Comparison of ENCODE assay signal across 1 cellular context in the genomic region with DNA sequence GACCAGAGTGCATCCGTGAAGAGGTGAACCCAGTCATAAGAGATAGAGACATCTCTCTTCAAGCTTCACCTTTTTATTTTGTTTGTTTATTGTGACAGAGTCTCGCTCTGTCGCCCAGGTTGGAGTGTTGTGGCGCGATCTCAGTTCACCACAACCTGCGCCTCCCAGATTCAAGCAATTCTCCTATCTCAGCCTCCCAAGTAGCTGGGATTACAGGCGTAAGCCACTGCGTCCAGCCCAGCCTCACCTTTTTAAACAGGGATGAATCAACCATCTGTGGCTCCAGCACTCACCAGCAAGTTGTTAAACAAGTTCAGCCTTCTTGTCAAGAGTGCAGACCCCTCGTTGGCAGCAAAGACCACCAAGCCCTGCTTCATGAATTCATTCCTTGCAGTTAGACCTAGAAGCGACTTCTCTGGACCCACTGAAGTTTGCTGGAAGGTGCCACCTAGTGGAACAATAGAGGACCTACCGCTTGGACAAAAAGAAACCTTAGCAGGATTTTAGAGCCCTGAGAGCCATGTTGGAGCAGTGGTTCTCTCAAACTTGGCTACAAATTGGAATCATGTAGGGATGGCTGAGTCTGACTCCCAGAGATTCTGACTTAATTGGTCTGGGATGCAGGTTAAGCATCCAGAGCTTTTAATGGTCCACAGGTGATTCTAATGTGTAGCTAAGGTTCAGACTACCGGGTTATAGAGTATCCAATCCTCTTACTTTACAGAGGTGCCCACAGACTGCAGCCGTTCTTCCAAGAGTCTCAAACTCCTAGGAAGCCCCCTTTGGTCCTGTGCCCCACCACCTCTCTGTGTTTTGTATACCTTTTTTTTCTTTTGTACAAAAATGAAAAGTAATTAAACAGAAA.
TF ChIP-seq lines count a peak whose summit lies in the region.

No MANE protein-coding gene starts in this region.

TF ChIP-seq in GM23338, 12 proteins besides CTCF, POLR2A, EP300 and RAD21 (continued from another document):
- TF ChIP-seq, protein P1, sequence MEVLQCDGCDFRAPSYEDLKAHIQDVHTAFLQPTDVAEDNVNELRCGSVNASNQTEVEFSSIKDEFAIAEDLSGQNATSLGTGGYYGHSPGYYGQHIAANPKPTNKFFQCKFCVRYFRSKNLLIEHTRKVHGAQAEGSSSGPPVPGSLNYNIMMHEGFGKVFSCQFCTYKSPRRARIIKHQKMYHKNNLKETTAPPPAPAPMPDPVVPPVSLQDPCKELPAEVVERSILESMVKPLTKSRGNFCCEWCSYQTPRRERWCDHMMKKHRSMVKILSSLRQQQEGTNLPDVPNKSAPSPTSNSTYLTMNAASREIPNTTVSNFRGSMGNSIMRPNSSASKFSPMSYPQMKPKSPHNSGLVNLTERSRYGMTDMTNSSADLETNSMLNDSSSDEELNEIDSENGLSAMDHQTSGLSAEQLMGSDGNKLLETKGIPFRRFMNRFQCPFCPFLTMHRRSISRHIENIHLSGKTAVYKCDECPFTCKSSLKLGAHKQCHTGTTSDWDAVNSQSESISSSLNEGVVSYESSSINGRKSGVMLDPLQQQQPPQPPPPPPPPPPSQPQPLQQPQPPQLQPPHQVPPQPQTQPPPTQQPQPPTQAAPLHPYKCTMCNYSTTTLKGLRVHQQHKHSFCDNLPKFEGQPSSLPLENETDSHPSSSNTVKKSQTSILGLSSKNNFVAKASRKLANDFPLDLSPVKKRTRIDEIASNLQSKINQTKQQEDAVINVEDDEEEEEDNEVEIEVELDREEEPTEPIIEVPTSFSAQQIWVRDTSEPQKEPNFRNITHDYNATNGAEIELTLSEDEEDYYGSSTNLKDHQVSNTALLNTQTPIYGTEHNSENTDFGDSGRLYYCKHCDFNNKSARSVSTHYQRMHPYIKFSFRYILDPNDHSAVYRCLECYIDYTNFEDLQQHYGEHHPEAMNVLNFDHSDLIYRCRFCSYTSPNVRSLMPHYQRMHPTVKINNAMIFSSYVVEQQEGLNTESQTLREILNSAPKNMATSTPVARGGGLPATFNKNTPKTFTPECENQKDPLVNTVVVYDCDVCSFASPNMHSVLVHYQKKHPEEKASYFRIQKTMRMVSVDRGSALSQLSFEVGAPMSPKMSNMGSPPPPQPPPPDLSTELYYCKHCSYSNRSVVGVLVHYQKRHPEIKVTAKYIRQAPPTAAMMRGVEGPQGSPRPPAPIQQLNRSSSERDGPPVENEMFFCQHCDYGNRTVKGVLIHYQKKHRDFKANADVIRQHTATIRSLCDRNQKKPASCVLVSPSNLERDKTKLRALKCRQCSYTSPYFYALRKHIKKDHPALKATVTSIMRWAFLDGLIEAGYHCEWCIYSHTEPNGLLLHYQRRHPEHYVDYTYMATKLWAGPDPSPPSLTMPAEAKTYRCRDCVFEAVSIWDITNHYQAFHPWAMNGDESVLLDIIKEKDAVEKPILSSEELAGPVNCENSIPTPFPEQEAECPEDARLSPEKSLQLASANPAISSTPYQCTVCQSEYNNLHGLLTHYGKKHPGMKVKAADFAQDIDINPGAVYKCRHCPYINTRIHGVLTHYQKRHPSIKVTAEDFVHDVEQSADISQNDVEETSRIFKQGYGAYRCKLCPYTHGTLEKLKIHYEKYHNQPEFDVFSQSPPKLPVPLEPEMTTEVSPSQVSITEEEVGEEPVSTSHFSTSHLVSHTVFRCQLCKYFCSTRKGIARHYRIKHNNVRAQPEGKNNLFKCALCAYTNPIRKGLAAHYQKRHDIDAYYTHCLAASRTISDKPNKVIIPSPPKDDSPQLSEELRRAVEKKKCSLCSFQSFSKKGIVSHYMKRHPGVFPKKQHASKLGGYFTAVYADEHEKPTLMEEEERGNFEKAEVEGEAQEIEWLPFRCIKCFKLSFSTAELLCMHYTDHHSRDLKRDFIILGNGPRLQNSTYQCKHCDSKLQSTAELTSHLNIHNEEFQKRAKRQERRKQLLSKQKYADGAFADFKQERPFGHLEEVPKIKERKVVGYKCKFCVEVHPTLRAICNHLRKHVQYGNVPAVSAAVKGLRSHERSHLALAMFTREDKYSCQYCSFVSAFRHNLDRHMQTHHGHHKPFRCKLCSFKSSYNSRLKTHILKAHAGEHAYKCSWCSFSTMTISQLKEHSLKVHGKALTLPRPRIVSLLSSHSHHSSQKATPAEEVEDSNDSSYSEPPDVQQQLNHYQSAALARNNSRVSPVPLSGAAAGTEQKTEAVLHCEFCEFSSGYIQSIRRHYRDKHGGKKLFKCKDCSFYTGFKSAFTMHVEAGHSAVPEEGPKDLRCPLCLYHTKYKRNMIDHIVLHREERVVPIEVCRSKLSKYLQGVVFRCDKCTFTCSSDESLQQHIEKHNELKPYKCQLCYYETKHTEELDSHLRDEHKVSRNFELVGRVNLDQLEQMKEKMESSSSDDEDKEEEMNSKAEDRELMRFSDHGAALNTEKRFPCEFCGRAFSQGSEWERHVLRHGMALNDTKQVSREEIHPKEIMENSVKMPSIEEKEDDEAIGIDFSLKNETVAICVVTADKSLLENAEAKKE (CRISPR knock-in tag; IDR thresholded peaks at IDR 0.05): no peak
- no peak for TF ChIP-seq EZH2 (IDR thresholded peaks at IDR 0.05; ENCODE audit: low read depth, unreplicated experiment)
- no peak for TF ChIP-seq STAT1 (IDR thresholded peaks at IDR 0.05; ENCODE audit: unreplicated experiment)
- TF ChIP-seq, protein P2, sequence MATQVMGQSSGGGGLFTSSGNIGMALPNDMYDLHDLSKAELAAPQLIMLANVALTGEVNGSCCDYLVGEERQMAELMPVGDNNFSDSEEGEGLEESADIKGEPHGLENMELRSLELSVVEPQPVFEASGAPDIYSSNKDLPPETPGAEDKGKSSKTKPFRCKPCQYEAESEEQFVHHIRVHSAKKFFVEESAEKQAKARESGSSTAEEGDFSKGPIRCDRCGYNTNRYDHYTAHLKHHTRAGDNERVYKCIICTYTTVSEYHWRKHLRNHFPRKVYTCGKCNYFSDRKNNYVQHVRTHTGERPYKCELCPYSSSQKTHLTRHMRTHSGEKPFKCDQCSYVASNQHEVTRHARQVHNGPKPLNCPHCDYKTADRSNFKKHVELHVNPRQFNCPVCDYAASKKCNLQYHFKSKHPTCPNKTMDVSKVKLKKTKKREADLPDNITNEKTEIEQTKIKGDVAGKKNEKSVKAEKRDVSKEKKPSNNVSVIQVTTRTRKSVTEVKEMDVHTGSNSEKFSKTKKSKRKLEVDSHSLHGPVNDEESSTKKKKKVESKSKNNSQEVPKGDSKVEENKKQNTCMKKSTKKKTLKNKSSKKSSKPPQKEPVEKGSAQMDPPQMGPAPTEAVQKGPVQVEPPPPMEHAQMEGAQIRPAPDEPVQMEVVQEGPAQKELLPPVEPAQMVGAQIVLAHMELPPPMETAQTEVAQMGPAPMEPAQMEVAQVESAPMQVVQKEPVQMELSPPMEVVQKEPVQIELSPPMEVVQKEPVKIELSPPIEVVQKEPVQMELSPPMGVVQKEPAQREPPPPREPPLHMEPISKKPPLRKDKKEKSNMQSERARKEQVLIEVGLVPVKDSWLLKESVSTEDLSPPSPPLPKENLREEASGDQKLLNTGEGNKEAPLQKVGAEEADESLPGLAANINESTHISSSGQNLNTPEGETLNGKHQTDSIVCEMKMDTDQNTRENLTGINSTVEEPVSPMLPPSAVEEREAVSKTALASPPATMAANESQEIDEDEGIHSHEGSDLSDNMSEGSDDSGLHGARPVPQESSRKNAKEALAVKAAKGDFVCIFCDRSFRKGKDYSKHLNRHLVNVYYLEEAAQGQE (IDR thresholded peaks at IDR 0.05; ENCODE audit: unreplicated experiment): no peak
- no peak for TF ChIP-seq EZH2phosphoT487 (IDR thresholded peaks at IDR 0.05; ENCODE audit: unreplicated experiment)
- no peak for TF ChIP-seq ZNF331 (CRISPR knock-in tag; IDR thresholded peaks at IDR 0.05; ENCODE audit: low read depth)
- TF ChIP-seq NANOG (IDR thresholded peaks at IDR 0.05; ENCODE audit: borderline replicate concordance): no peak
- no peak for TF ChIP-seq POLR2AphosphoS5 (IDR thresholded peaks at IDR 0.05; ENCODE audit: low read depth)
- TF ChIP-seq, protein P3, sequence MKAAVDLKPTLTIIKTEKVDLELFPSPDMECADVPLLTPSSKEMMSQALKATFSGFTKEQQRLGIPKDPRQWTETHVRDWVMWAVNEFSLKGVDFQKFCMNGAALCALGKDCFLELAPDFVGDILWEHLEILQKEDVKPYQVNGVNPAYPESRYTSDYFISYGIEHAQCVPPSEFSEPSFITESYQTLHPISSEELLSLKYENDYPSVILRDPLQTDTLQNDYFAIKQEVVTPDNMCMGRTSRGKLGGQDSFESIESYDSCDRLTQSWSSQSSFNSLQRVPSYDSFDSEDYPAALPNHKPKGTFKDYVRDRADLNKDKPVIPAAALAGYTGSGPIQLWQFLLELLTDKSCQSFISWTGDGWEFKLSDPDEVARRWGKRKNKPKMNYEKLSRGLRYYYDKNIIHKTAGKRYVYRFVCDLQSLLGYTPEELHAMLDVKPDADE (IDR thresholded peaks at IDR 0.05): no peak
- no peak for TF ChIP-seq CREB1 (CRISPR knock-in tag; IDR thresholded peaks at IDR 0.05; ENCODE audit: low read depth)
